ENCODE assay signal across 8 cellular contexts in the genomic region with DNA sequence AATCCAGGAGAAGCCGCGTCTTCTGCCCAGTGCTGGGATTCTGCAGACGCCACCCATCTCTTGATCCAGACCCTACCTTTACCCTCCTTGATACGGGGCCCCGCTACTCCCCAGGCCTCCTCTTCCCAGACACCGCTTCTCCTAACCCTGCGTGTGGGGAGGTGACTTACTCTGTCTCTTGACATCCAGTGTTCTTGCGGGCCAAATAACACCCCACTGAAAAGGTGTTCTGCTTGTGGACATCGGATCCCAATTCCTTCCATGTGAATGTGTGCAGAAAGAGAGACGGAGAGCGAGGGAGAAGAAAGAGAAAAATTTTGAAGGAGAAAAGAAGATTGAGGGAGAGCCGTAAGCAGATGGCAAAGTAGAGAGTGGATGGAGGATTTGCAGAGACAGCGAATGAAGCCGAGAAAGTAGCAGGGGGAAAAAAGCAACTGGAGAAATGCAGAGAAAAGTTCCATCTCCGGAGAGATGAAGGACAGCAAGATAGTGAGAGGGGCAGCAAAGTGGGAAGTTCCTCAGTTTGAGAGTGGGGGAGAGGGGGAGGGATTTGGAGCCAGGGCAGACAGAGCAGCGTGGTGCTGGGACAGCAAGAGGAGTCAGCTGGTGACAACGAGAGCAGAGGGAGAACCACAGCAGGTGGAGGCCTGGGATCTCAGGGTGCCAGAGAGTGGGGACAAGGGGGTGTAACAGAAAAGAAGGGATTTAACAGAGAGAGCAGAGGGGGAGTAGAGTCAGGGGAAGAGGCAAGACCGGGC. TPM values are rescaled to one million over a fixed set of nuclear protein-coding genes. Genes with fewer than 3 reads are reported as not detected.
DNase-seq lines count a peak whose midpoint lies in the region; ATAC-seq and TF ChIP-seq lines count a peak whose summit lies in the region.

No MANE protein-coding gene starts in this region.

- H3K4me3 ChIP-seq in kidney epithelial cell (ENCODE audit: low read depth, low read length), result peak overlapping the region; percentile 71

- H3K27ac ChIP-seq in substantia nigra (ENCODE audit: low read depth, low read length, poor library complexity, severe bottlenecking), result peak overlapping the region; percentile 84

- CTCF ChIA-PET in GM10248 (lab: Yijun Ruan, JAX), result no interaction called here

- no peak for TF ChIP-seq CTCF in GM10248 (IDR thresholded peaks at IDR 0.05; ENCODE audit: control extremely low read depth, extremely low read depth, low read depth, missing control alignments)
- TF ChIP-seq CTCF in kidney epithelial cell (IDR thresholded peaks at IDR 0.05; ENCODE audit: insufficient read depth, low read length, poor library complexity, severe bottlenecking), result no peak

- peak overlapping the region; percentile 94 for H3K27ac Mint-ChIP-seq in activated naive CD8-positive, alpha-beta T cell treated with anti-CD3 and anti-CD28 coated beads, Interleukin-2, amount 50 U/mL, for 24 hours

- ATAC-seq in HG03196 (IDR thresholded peaks at IDR 0.05; ENCODE audit: unreplicated experiment), result peak; percentile 17
- peak; percentile 41 for ATAC-seq in activated naive CD8-positive, alpha-beta T cell treated with anti-CD3 and anti-CD28 coated beads, Interleukin-2, amount 50 U/mL, for 24 hours
- ATAC-seq in HG02981 (IDR thresholded peaks at IDR 0.05; ENCODE audit: unreplicated experiment), result no peak
- ATAC-seq in HG03108 (IDR thresholded peaks at IDR 0.05; ENCODE audit: unreplicated experiment), result no peak

- DNase-seq in GM10248 (ENCODE audit: extremely low spot score), result peak; percentile 23
- DNase-seq in activated naive CD8-positive, alpha-beta T cell treated with anti-CD3 and anti-CD28 coated beads, Interleukin-2, amount 50 U/mL, for 24 hours, result no peak
- no peak for DNase-seq in kidney epithelial cell (ENCODE audit: low read depth)
- peak in 6 of 49 donors; percentile 0 to 61 (median 16) for DNase-seq in substantia nigra (lab: John Stamatoyannopoulos, UW)
- DNase-seq in NCI-H2227 (lab: John Stamatoyannopoulos, UW; ENCODE audit: unreplicated experiment), result no peak

- peaks cover 3% of the 10 kb centered on the region for H3K36me3 ChIP-seq in kidney epithelial cell (ENCODE audit: control insufficient read depth, insufficient read depth, low read length)

- H3K36me3 Mint-ChIP-seq in activated naive CD8-positive, alpha-beta T cell treated with anti-CD3 and anti-CD28 coated beads, Interleukin-2, amount 50 U/mL, for 24 hours (ENCODE audit: low read depth), result peaks cover 62% of the 10 kb centered on the region

- no peaks in the 10 kb centered on the region for H3K27me3 ChIP-seq in kidney epithelial cell (ENCODE audit: control insufficient read depth, insufficient read depth, low read length)

- H3K27me3 Mint-ChIP-seq in activated naive CD8-positive, alpha-beta T cell treated with anti-CD3 and anti-CD28 coated beads, Interleukin-2, amount 50 U/mL, for 24 hours, result no peaks in the 10 kb centered on the region

- peak overlapping the region; percentile 89 for H3K4me3 Mint-ChIP-seq in activated naive CD8-positive, alpha-beta T cell treated with anti-CD3 and anti-CD28 coated beads, Interleukin-2, amount 50 U/mL, for 24 hours

- POLR2A ChIA-PET in GM10248 (lab: Yijun Ruan, JAX), result no interaction called here

- peaks cover 63% of the 10 kb centered on the region for H3K9me3 Mint-ChIP-seq in activated naive CD8-positive, alpha-beta T cell treated with anti-CD3 and anti-CD28 coated beads, Interleukin-2, amount 50 U/mL, for 24 hours

- H3K4me1 Mint-ChIP-seq in activated naive CD8-positive, alpha-beta T cell treated with anti-CD3 and anti-CD28 coated beads, Interleukin-2, amount 50 U/mL, for 24 hours, result peaks cover 18% of the 10 kb centered on the region

RNA-seq across cellular contexts. Expression of a gene that starts 0.8 kb away (rescaled TPM):
- 8.0 and 11.0 TPM in 2 replicates for total RNA-seq in kidney epithelial cell

RNA-seq across cellular contexts. Expression of a gene that starts 28.4 kb away (rescaled TPM):
- total RNA-seq in kidney epithelial cell, result 7.3 and 15.0 TPM in 2 replicates

RNA-seq across cellular contexts. Expression of a gene that starts 38.3 kb away (rescaled TPM):
- total RNA-seq in kidney epithelial cell, result 4.5 and 5.8 TPM in 2 replicates

Comparison
In these comparisons a context has a peak if more than half of its experiments do, and no peak if none do; other contexts are left out.
1. ATAC-seq: peak in HG03196 (single experiment) and activated naive CD8-positive, alpha-beta T cell treated with anti-CD3 and anti-CD28 coated beads, Interleukin-2, amount 50 U/mL, for 24 hours (single experiment); none in HG02981 (single experiment) and HG03108 (single experiment).